In genomic region chr7:100546868-100547800, GRCh38 we compare ENCODE assay signal across 8 cellular contexts. TPM values are rescaled to one million over a fixed set of nuclear protein-coding genes. Genes with fewer than 3 reads are reported as not detected.
DNase-seq lines count a peak whose midpoint lies in the region; ATAC-seq, FAIRE-seq and TF ChIP-seq lines count a peak whose summit lies in the region.

No MANE protein-coding gene starts in this region.

- H3K36me3 ChIP-seq in testis (ENCODE audit: low read depth, missing control alignments) = no peaks in the 10 kb centered on the region

- H3K27ac ChIP-seq in layer of hippocampus (ENCODE audit: low read depth, low read length) (peak overlapping the region; percentile 77), testis (peak overlapping the region; percentile 90 to 92)

- POLR2A ChIA-PET in activated B cell treated with CpG ODN at 0.5 μM for 24 hours (lab: Charles Lee) = interaction anchor here (0.5 kb wide), 1 partner anchor 151 kb away, joined by 3 read pairs; no protein-coding TSS in a partner anchor

- peaks cover 67% of the 10 kb centered on the region for H3K4me1 Mint-ChIP-seq in T-helper 1 cell treated with Interleukin-12 subunit alpha and Interleukin-12 subunit beta and Interleukin-4 antibody, amounts not matched to agents 30 μg/mL and 1 μg/mL, for 36 hours (ENCODE audit: low read depth)
- peaks cover 77% of the 10 kb centered on the region for H3K4me1 Mint-ChIP-seq in activated B cell treated with CpG ODN at 0.5 μM for 24 hours

- CTCF ChIA-PET in activated B cell treated with CpG ODN at 0.5 μM for 24 hours (lab: Charles Lee) = interaction anchor here (1.5 to 2.2 kb wide), 2 partner anchors 12 to 41 kb away, joined by 3 to 8 read pairs; no protein-coding TSS in a partner anchor

- peak overlapping the region; percentile 93 for H3K27ac Mint-ChIP-seq in T-helper 1 cell treated with Interleukin-12 subunit alpha and Interleukin-12 subunit beta and Interleukin-4 antibody, amounts not matched to agents 30 μg/mL and 1 μg/mL, for 36 hours
- peak overlapping the region; percentile 80 for H3K27ac Mint-ChIP-seq in activated B cell treated with CpG ODN at 0.5 μM for 24 hours

- H3K4me3 ChIP-seq in testis = no peak overlapping the region

- H3K27me3 ChIP-seq in layer of hippocampus (ENCODE audit: control insufficient read depth, insufficient read depth, low read length) (no peaks in the 10 kb centered on the region), testis (no peaks in the 10 kb centered on the region)

- no peak for FAIRE-seq in urothelium cell line (lab: Jason Lieb, UNC)

- TF ChIP-seq CTCF in activated B cell treated with CpG ODN at 0.5 μM for 24 hours (IDR thresholded peaks at IDR 0.05) = no peak
- TF ChIP-seq CTCF in testis (IDR thresholded peaks at IDR 0.05) = peak in 1 of 3 experiments; percentile 4

- WGBS in testis, 2 donors = 35 to 46% methylated on average over 10 of the region's 10 CpGs

- peak overlapping the region; percentile 64 for H3K4me3 Mint-ChIP-seq in T-helper 1 cell treated with Interleukin-12 subunit alpha and Interleukin-12 subunit beta and Interleukin-4 antibody, amounts not matched to agents 30 μg/mL and 1 μg/mL, for 36 hours
- no peak overlapping the region for H3K4me3 Mint-ChIP-seq in activated B cell treated with CpG ODN at 0.5 μM for 24 hours

- peaks cover 16% of the 10 kb centered on the region for H3K36me3 Mint-ChIP-seq in T-helper 1 cell treated with Interleukin-12 subunit alpha and Interleukin-12 subunit beta and Interleukin-4 antibody, amounts not matched to agents 30 μg/mL and 1 μg/mL, for 36 hours (ENCODE audit: low read depth)
- H3K36me3 Mint-ChIP-seq in activated B cell treated with CpG ODN at 0.5 μM for 24 hours (ENCODE audit: low read depth) = peaks cover 5% of the 10 kb centered on the region

- no peak for DNase-seq in T-helper 1 cell
- no peak for DNase-seq in activated B cell treated with CpG ODN at 0.5 μM for 24 hours
- DNase-seq in testis = no peak
- no peak for DNase-seq in UCSD-AML1 (lab: John Stamatoyannopoulos, UW; ENCODE audit: unreplicated experiment)
- no peak for DNase-seq in urothelium cell line (ENCODE audit: low spot score)
- DNase-seq in islet precursor cell = no peak

- no peaks in the 10 kb centered on the region for H3K9me3 Mint-ChIP-seq in T-helper 1 cell treated with Interleukin-12 subunit alpha and Interleukin-12 subunit beta and Interleukin-4 antibody, amounts not matched to agents 30 μg/mL and 1 μg/mL, for 36 hours
- no peaks in the 10 kb centered on the region for H3K9me3 Mint-ChIP-seq in activated B cell treated with CpG ODN at 0.5 μM for 24 hours

- H3K9me3 ChIP-seq in testis = no peaks in the 10 kb centered on the region

- H3K4me1 ChIP-seq in testis = peaks cover 54% of the 10 kb centered on the region

- ATAC-seq in activated B cell treated with CpG ODN at 0.5 μM for 24 hours (ENCODE audit: low read depth) = no peak

- intact Hi-C loops in activated B cell treated with CpG ODN at 0.5 μM for 24 hours (cut with micrococcal nuclease) = no loop called here
- intact Hi-C loops in testis (cut with DNase I; ENCODE audit: low total_unique reads) = loop anchor here (1.0 kb wide), 1 partner anchor 35 kb away; no protein-coding TSS in a partner anchor

- no peaks in the 10 kb centered on the region for H3K27me3 Mint-ChIP-seq in T-helper 1 cell treated with Interleukin-12 subunit alpha and Interleukin-12 subunit beta and Interleukin-4 antibody, amounts not matched to agents 30 μg/mL and 1 μg/mL, for 36 hours (ENCODE audit: low read depth)
- no peaks in the 10 kb centered on the region for H3K27me3 Mint-ChIP-seq in activated B cell treated with CpG ODN at 0.5 μM for 24 hours

- TF ChIP-seq POLR2A in testis (IDR thresholded peaks at IDR 0.05) = no peak

RNA-seq across cellular contexts. Expression of gene AGFG2, which starts 8.1 kb away (rescaled TPM):
- total RNA-seq in activated B cell treated with CpG ODN at 0.5 μM for 24 hours (9.5 and 10.8 TPM in 2 replicates), testis (10 to 100 TPM; 62.0 to 67.2 TPM)
- 51.4 TPM for polyA plus RNA-seq in testis (ENCODE audit: insufficient read depth, low read depth, low replicate concordance)

RNA-seq across cellular contexts. Expression of gene SAP25, which starts 26.6 kb away (rescaled TPM):
- total RNA-seq in activated B cell treated with CpG ODN at 0.5 μM for 24 hours (13.8 and 24.1 TPM in 2 replicates), testis (10 to 100 TPM; 28.4 to 29.9 TPM)
- 30.3 TPM for polyA plus RNA-seq in testis (ENCODE audit: insufficient read depth, low read depth, low replicate concordance)

RNA-seq across cellular contexts. Expression of gene LRCH4, which starts 38.8 kb away (rescaled TPM):
- total RNA-seq in activated B cell treated with CpG ODN at 0.5 μM for 24 hours (137 and 174 TPM in 2 replicates), testis (100 to 1,000 TPM; 314 to 378 TPM)
- 159 TPM for polyA plus RNA-seq in testis (ENCODE audit: insufficient read depth, low read depth, low replicate concordance)

RNA-seq across cellular contexts. Expression of gene FBXO24, which starts 39.0 kb away (rescaled TPM):
- total RNA-seq in activated B cell treated with CpG ODN at 0.5 μM for 24 hours (0.29 and 1.9 TPM in 2 replicates), testis (10 to 100 TPM; 37.5 to 74.5 TPM)
- 112 TPM for polyA plus RNA-seq in testis (ENCODE audit: insufficient read depth, low read depth, low replicate concordance)

RNA-seq across cellular contexts. Expression of gene PCOLCE, which starts 55.0 kb away (rescaled TPM):
- 5.4 and 5.8 TPM in 2 replicates for total RNA-seq in activated B cell treated with CpG ODN at 0.5 μM for 24 hours
- 10 to 100 TPM; 26.0 to 30.2 TPM for total RNA-seq in testis
- 104 TPM for polyA plus RNA-seq in testis (ENCODE audit: insufficient read depth, low read depth, low replicate concordance)
